In the genomic region with DNA sequence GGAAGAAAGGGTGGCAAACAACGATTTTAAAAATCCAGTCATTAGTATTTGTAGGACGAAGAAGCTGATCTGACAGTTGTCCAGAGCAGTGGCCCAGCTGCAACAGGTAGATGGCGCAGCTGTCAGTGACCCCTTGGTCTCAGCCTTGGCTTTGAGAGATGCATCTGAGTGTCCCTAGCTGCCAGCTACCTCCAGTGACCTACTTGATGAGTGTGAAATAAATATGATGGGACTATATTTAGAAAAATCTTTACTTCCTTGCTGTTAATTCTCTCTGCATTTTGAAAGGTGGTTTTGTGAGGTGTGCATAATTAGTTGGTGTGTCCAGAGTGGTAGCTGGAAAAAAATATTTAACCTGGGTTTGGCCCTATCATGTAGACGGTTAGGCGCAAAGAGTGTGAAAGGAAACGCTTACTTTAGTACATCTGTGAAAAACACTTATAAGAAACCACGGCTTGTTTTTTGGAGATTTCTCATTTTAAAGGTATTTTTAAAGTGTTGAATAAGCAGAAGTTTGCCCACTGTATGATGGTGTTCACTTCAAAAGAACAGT, we compare ENCODE assay signal across 8 cellular contexts. TPM values are rescaled to one million over a fixed set of nuclear protein-coding genes. Genes with fewer than 3 reads are reported as not detected.
DNase-seq lines count a peak whose midpoint lies in the region; ATAC-seq and TF ChIP-seq lines count a peak whose summit lies in the region.

No MANE protein-coding gene starts in this region.

- H3K36me3 Mint-ChIP-seq in activated T-cell treated with anti-CD3 and anti-CD28 coated beads, Interleukin-2, amount 50 U/mL, for 24 hours (ENCODE audit: low read depth), result no peaks in the 10 kb centered on the region
- no peaks in the 10 kb centered on the region for H3K36me3 Mint-ChIP-seq in WTC11
- no peaks in the 10 kb centered on the region for H3K36me3 Mint-ChIP-seq in neural progenitor cell

- H2AFZ ChIP-seq in neural progenitor cell (replicated peaks), result peak overlapping the region; percentile 90

- POLR2A ChIA-PET in HEK293T (lab: Yijun Ruan, JAX) (interaction anchor here (1.4 to 2.9 kb wide), 2 partner anchors 8 to 25 kb away, joined by 4 to 17 read pairs; partner anchors contain the start of gene HIBCH), WTC11 (lab: Charles Lee) (interaction anchor here (0.9 kb wide), 2 partner anchors 8 to 25 kb away, joined by 3 read pairs; partner anchors contain the start of gene HIBCH)

- peak overlapping the region; percentile 84 for H3K4me3 Mint-ChIP-seq in activated T-cell treated with anti-CD3 and anti-CD28 coated beads, Interleukin-2, amount 50 U/mL, for 24 hours
- H3K4me3 Mint-ChIP-seq in WTC11, result peak overlapping the region; percentile 63
- peak overlapping the region; percentile 91 for H3K4me3 Mint-ChIP-seq in neural progenitor cell

- H3K27me3 Mint-ChIP-seq in activated T-cell treated with anti-CD3 and anti-CD28 coated beads, Interleukin-2, amount 50 U/mL, for 24 hours, result no peaks in the 10 kb centered on the region
- H3K27me3 Mint-ChIP-seq in WTC11 (ENCODE audit: low read depth) (peaks cover 23% of the 10 kb centered on the region), neural progenitor cell (ENCODE audit: insufficient read depth, low read depth) (peaks cover 3% of the 10 kb centered on the region)

- H3K27me3 ChIP-seq in MG63 (no peaks in the 10 kb centered on the region), neural progenitor cell (peaks cover 42% of the 10 kb centered on the region)

- no peaks in the 10 kb centered on the region for H3K79me2 ChIP-seq in neural progenitor cell (ENCODE audit: low read depth)

- CTCF ChIA-PET in HEK293T (lab: Yijun Ruan, JAX), result interaction anchor here (0.6 to 1.0 kb wide), 4 partner anchors 20 to 506 kb away, joined by 3 to 4 read pairs (median 3); no protein-coding TSS in a partner anchor
- CTCF ChIA-PET in WTC11 (lab: Charles Lee), result interaction anchor here (0.8 to 1.8 kb wide), 4 partner anchors 11 to 336 kb away, joined by 3 to 7 read pairs (median 3); partner anchors contain the start of gene HIBCH

- peaks cover 3% of the 10 kb centered on the region for H4K20me1 ChIP-seq in neural progenitor cell (ENCODE audit: low read depth)

- H3K9me3 Mint-ChIP-seq in activated T-cell treated with anti-CD3 and anti-CD28 coated beads, Interleukin-2, amount 50 U/mL, for 24 hours, result no peaks in the 10 kb centered on the region
- H3K9me3 Mint-ChIP-seq in WTC11 (no peaks in the 10 kb centered on the region), neural progenitor cell (no peaks in the 10 kb centered on the region)

- H3K9me3 ChIP-seq in MG63, result no peaks in the 10 kb centered on the region
- no peaks in the 10 kb centered on the region for H3K9me3 ChIP-seq in neural progenitor cell (ENCODE audit: low read depth)

- ATAC-seq in WTC11, result peak; percentile 63

- peaks cover 16% of the 10 kb centered on the region for H3F3A ChIP-seq in neural progenitor cell (ENCODE audit: low read depth)

- peak overlapping the region; percentile 86 for H3K27ac Mint-ChIP-seq in activated T-cell treated with anti-CD3 and anti-CD28 coated beads, Interleukin-2, amount 50 U/mL, for 24 hours
- no peak overlapping the region for H3K27ac Mint-ChIP-seq in WTC11
- H3K27ac Mint-ChIP-seq in neural progenitor cell, result peak overlapping the region; percentile 66

- no peak overlapping the region for H3K27ac ChIP-seq in neural progenitor cell

- H3K4me3 ChIP-seq in MG63 (peak overlapping the region; percentile 69), neural progenitor cell (peak overlapping the region; percentile 61)

- no peak for DNase-seq in activated T-cell treated with anti-CD3 and anti-CD28 coated beads, Interleukin-2, amount 50 U/mL, for 24 hours
- DNase-seq in activated T-cell treated with anti-CD3 and anti-CD28 coated beads for 4 hours (no peak), HEK293T (ENCODE audit: extremely low spot score) (peak; percentile 43), MG63 (no peak), WTC11 (ENCODE audit: low spot score) (no peak), globus pallidus (ENCODE audit: low spot score) (peak; percentile 82), neural progenitor cell (ENCODE audit: low spot score) (no peak), mesenteric fat pad (ENCODE audit: low spot score) (no peak)

- H3K4me2 ChIP-seq in neural progenitor cell, result peak overlapping the region; percentile 86

- no peaks in the 10 kb centered on the region for H3K36me3 ChIP-seq in MG63
- H3K36me3 ChIP-seq in neural progenitor cell, result no peaks in the 10 kb centered on the region

- H3K9ac ChIP-seq in neural progenitor cell, result no peak overlapping the region

- peaks cover 21% of the 10 kb centered on the region for H3K4me1 Mint-ChIP-seq in activated T-cell treated with anti-CD3 and anti-CD28 coated beads, Interleukin-2, amount 50 U/mL, for 24 hours (ENCODE audit: low read depth)
- H3K4me1 Mint-ChIP-seq in WTC11 (peaks cover 16% of the 10 kb centered on the region), neural progenitor cell (peaks cover 27% of the 10 kb centered on the region)

- TF ChIP-seq CTCF in WTC11 (IDR thresholded peaks at IDR 0.05) (no peak), neural progenitor cell (IDR thresholded peaks at IDR 0.05) (peak; percentile 35)

- H3K4me1 ChIP-seq in neural progenitor cell, result peaks cover 11% of the 10 kb centered on the region

TF ChIP-seq in HEK293T, 16 proteins besides CTCF, POLR2A, EP300 and RAD21:
- TF ChIP-seq ELF4 (IDR thresholded peaks at IDR 0.05), result no peak
- TF ChIP-seq, protein P1, sequence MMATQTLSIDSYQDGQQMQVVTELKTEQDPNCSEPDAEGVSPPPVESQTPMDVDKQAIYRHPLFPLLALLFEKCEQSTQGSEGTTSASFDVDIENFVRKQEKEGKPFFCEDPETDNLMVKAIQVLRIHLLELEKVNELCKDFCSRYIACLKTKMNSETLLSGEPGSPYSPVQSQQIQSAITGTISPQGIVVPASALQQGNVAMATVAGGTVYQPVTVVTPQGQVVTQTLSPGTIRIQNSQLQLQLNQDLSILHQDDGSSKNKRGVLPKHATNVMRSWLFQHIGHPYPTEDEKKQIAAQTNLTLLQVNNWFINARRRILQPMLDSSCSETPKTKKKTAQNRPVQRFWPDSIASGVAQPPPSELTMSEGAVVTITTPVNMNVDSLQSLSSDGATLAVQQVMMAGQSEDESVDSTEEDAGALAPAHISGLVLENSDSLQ (IDR thresholded peaks at IDR 0.05), result no peak; the same call in 1 of the 2 replicates
- TF ChIP-seq LEF1 (IDR thresholded peaks at IDR 0.05; ENCODE audit: borderline replicate concordance), result 0 out of 2 replicates have a peak, but pooled peaks have one; percentile 33

TF ChIP-seq in WTC11, 78 proteins besides CTCF, POLR2A, EP300 and RAD21 (continues in another document):
- TF ChIP-seq RELA (CRISPR knock-in tag; IDR thresholded peaks at IDR 0.05; ENCODE audit: borderline replicate concordance), result no peak
- TF ChIP-seq, protein P2, sequence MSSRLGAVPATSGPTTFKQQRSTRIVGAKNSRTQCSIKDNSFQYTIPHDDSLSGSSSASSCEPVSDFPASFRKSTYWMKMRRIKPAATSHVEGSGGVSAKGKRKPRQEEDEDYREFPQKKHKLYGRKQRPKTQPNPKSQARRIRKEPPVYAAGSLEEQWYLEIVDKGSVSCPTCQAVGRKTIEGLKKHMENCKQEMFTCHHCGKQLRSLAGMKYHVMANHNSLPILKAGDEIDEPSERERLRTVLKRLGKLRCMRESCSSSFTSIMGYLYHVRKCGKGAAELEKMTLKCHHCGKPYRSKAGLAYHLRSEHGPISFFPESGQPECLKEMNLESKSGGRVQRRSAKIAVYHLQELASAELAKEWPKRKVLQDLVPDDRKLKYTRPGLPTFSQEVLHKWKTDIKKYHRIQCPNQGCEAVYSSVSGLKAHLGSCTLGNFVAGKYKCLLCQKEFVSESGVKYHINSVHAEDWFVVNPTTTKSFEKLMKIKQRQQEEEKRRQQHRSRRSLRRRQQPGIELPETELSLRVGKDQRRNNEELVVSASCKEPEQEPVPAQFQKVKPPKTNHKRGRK (CRISPR knock-in tag; IDR thresholded peaks at IDR 0.05; ENCODE audit: borderline replicate concordance), result no peak
- TF ChIP-seq OVOL2 (CRISPR knock-in tag; IDR thresholded peaks at IDR 0.05; ENCODE audit: borderline replicate concordance), result no peak
- TF ChIP-seq FOXP1 (CRISPR knock-in tag; IDR thresholded peaks at IDR 0.05; ENCODE audit: borderline replicate concordance), result no peak
- TF ChIP-seq FOXK1 (CRISPR knock-in tag; IDR thresholded peaks at IDR 0.05), result no peak
- TF ChIP-seq NFYB (CRISPR knock-in tag; conservative IDR thresholded peaks at IDR 0.05; ENCODE audit: low read depth), result no peak
- no peak for TF ChIP-seq TEAD1 (CRISPR knock-in tag; IDR thresholded peaks at IDR 0.05)
- no peak for TF ChIP-seq NFE2L1 (CRISPR knock-in tag; IDR thresholded peaks at IDR 0.05)
- TF ChIP-seq E2F4 (CRISPR knock-in tag; IDR thresholded peaks at IDR 0.05; ENCODE audit: borderline replicate concordance, low read depth), result no peak
- TF ChIP-seq TP53 (CRISPR knock-in tag; IDR thresholded peaks at IDR 0.05), result no peak
- no peak for TF ChIP-seq RORB (CRISPR knock-in tag; IDR thresholded peaks at IDR 0.05)
- no peak for TF ChIP-seq PREB (CRISPR knock-in tag; IDR thresholded peaks at IDR 0.05; ENCODE audit: borderline replicate concordance)

RNA-seq across cellular contexts. Expression of gene INPP1, which starts 1.0 kb away (rescaled TPM):
- 15.9 and 66.6 TPM in 2 replicates for total RNA-seq in MG63 (2014; rRNA removed; shearing (Covaris generic); ENCODE audit: low replicate concordance)
- total RNA-seq in WTC11 (2021), result 2.3 to 3.4 TPM (median 2.3 TPM) in 3 replicates
- total RNA-seq in neural progenitor cell (ENCODE audit: low replicate concordance), result 0.50 and 1.6 TPM in 2 replicates
- 27.6 TPM for total RNA-seq in mesenteric fat pad

RNA-seq across cellular contexts. Expression of gene HIBCH, which starts 24.7 kb away (rescaled TPM):
- total RNA-seq in MG63 (2014; rRNA removed; shearing (Covaris generic); ENCODE audit: low replicate concordance), result 7.4 and 13.9 TPM in 2 replicates
- total RNA-seq in WTC11 (2021) (26.5 to 32.2 TPM (median 29.6 TPM) in 3 replicates), neural progenitor cell (ENCODE audit: low replicate concordance) (33.0 and 38.8 TPM in 2 replicates), mesenteric fat pad (39.3 TPM)

Comparison
In these comparisons a context has a peak if more than half of its experiments do, and no peak if none do; other contexts are left out.
1. DNase-seq: peak in HEK293T (single experiment) and globus pallidus (single experiment); none in activated T-cell treated with anti-CD3 and anti-CD28 coated beads, Interleukin-2, amount 50 U/mL, for 24 hours (single experiment), activated T-cell treated with anti-CD3 and anti-CD28 coated beads for 4 hours (single experiment), MG63 (single experiment), WTC11 (single experiment), neural progenitor cell (single experiment) and mesenteric fat pad (single experiment).
2. Peak in every context shown above with its lines, with median percentiles within 50 percentile points of each other: H3K4me3 Mint-ChIP-seq.